Comparison of ENCODE assay signal across 10 cellular contexts in the genomic region with DNA sequence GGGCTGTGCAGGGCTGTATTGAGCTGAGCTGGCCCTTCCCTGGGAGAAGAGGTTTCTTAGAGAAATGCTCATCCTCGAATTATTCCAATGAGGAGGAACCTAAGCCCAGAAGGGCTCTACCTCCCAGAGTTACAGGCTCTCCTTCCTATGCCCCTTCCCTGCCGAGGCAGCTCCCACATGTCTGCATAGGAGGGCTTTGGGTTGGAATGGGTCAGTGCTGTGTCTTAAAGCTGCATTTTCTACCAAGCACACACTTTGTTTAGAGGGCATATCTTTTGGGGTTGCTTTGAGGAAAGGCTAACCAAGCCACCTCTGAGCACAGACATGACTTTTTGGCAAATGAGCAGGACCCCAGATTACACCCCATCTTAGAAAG. TPM values are rescaled to one million over a fixed set of nuclear protein-coding genes. Genes with fewer than 3 reads are reported as not detected.
DNase-seq lines count a peak whose midpoint lies in the region; ATAC-seq, FAIRE-seq and TF ChIP-seq lines count a peak whose summit lies in the region.
"Had no signal": no experiment of that assay in that cellular context is flagged by ENCODE, and none has a peak within 500 bp of the region (broad histone marks: within the 10 kb centered on the region; RNA-seq: fewer than 3 reads in every experiment).

No MANE protein-coding gene starts in this region.

- H3K4me3 ChIP-seq in IMR-90 (ENCODE audit: insufficient read depth, low read depth, low read length) (no peak overlapping the region), astrocyte (ENCODE audit: insufficient read depth, low read depth, low read length) (no peak overlapping the region), thoracic aorta (peak overlapping the region; percentile 36)

- H4K91ac ChIP-seq in IMR-90 (ENCODE audit: insufficient read depth, low read depth, low read length): peak overlapping the region; percentile 86

- H3K4ac ChIP-seq in IMR-90 (ENCODE audit: low read depth, low read length): peak overlapping the region; percentile 90

- H3K27me3 ChIP-seq in IMR-90 (ENCODE audit: control insufficient read depth, insufficient read depth, low read length) (no peaks in the 10 kb centered on the region), astrocyte (ENCODE audit: insufficient read depth, low read length) (no peaks in the 10 kb centered on the region), thoracic aorta (replicated peaks; ENCODE audit: insufficient read depth) (no peaks in the 10 kb centered on the region)

- POLR2A ChIA-PET in IMR-90 (lab: Charles Lee; ENCODE audit: unreplicated experiment): interaction anchor here (0.7 kb wide), 1 partner anchor 31 kb away, joined by 3 read pairs; no protein-coding TSS in a partner anchor

- peak overlapping the region; percentile 68 for H2AK9ac ChIP-seq in IMR-90 (replicated peaks; ENCODE audit: low read depth, low read length, poor library complexity)

- H3K27ac Mint-ChIP-seq in astrocyte (ENCODE audit: unreplicated experiment): peak overlapping the region; percentile 87
- peak overlapping the region; percentile 89 for H3K27ac Mint-ChIP-seq in memory B cell

- peak overlapping the region; percentile 89 for H2BK5ac ChIP-seq in IMR-90 (ENCODE audit: low read depth, low read length, poor library complexity, severe bottlenecking)

- no peak for FAIRE-seq in astrocyte (lab: Jason Lieb, UNC)
- FAIRE-seq: urothelium cell line had no signal

- ATAC-seq in IMR-90 (ENCODE audit: low read depth): no peak; the same call in 1 of the 2 replicates
- ATAC-seq in memory B cell (ENCODE audit: low read depth): no peak
- ATAC-seq in thoracic aorta (ENCODE audit: insufficient number of reproducible peaks, low FRiP score, low read depth): no peak

- H3K9me3 ChIP-seq in IMR-90 (ENCODE audit: control insufficient read depth, insufficient read depth, low read length) (no peaks in the 10 kb centered on the region), astrocyte (ENCODE audit: insufficient read depth, low read depth, low read length) (no peaks in the 10 kb centered on the region), thoracic aorta (no peaks in the 10 kb centered on the region)

- peak overlapping the region; percentile 86 for H2BK120ac ChIP-seq in IMR-90 (ENCODE audit: low read depth, low read length)

- peaks cover 41% of the 10 kb centered on the region for H3K36me3 ChIP-seq in IMR-90 (ENCODE audit: control insufficient read depth, insufficient read depth, low read length)
- peaks cover 9% of the 10 kb centered on the region for H3K36me3 ChIP-seq in astrocyte (ENCODE audit: insufficient read depth, low read length)
- H3K36me3 ChIP-seq in thoracic aorta: no peaks in the 10 kb centered on the region

- H3K9ac ChIP-seq in IMR-90 (ENCODE audit: low read depth, low read length) (peak overlapping the region; percentile 49), astrocyte (ENCODE audit: low read length) (peak overlapping the region; percentile 79)
- H3K9ac ChIP-seq: parathyroid adenoma had no signal

- peak overlapping the region; percentile 88 for H3K56ac ChIP-seq in IMR-90 (ENCODE audit: extremely low read depth, insufficient read depth, low read length)

- intact Hi-C loops in IMR-90 (cut with micrococcal nuclease): no loop called here

- H3K36me3 Mint-ChIP-seq in astrocyte (ENCODE audit: low read depth, unreplicated experiment) (peaks cover 14% of the 10 kb centered on the region), memory B cell (peaks cover 5% of the 10 kb centered on the region)

- H4K5ac ChIP-seq in IMR-90 (ENCODE audit: low read depth, low read length): peak overlapping the region; percentile 56

- H3K4me2 ChIP-seq in IMR-90 (ENCODE audit: low read depth, low read length) (peak overlapping the region; percentile 42), astrocyte (ENCODE audit: low read length) (peak overlapping the region; percentile 71)

- in situ Hi-C loops in IMR-90 (cut with MboI; ENCODE audit: low sequenced_read_pairs): no loop called here

- no CpG with 5 or more reads among the region's 2 CpGs for WGBS in IMR-90 (ENCODE audit: extremely low coverage in 2 of 2, insufficient read length in 1 of 2), 2 experiments

- H2BK15ac ChIP-seq in IMR-90 (ENCODE audit: low read depth, low read length): peak overlapping the region; percentile 48; the same call in 1 of the 3 replicates

- peaks cover 57% of the 10 kb centered on the region for H3K4me1 Mint-ChIP-seq in astrocyte (ENCODE audit: low read depth, unreplicated experiment)
- peaks cover 55% of the 10 kb centered on the region for H3K4me1 Mint-ChIP-seq in memory B cell

- H4K8ac ChIP-seq in IMR-90 (ENCODE audit: low read depth in 2 of 2, low read length in 2 of 2): peak overlapping the region; percentile 44 to 74

- peak overlapping the region; percentile 60 for H2BK20ac ChIP-seq in IMR-90 (ENCODE audit: low read depth, low read length)

- TF ChIP-seq CTCF in IMR-90 (conservative IDR thresholded peaks at IDR 0.05; ENCODE audit: low read depth, low read length) (no peak), astrocyte (IDR thresholded peaks at IDR 0.05; ENCODE audit: insufficient read depth, low read depth, low read length) (no peak), thoracic aorta (IDR thresholded peaks at IDR 0.05) (no peak)

- TF ChIP-seq RAD21 in IMR-90 (IDR thresholded peaks at IDR 0.05; ENCODE audit: low read length): no peak

- BruUV-seq in IMR-90 (replicated peaks; lab: Mats Ljungman, UMichigan): no TSS peak

- CTCF ChIA-PET in IMR-90 (lab: Yijun Ruan, JAX): interaction anchor here (0.5 kb wide), 1 partner anchor 838 kb away, joined by 3 read pairs; no protein-coding TSS in a partner anchor

- H3K27me3 Mint-ChIP-seq in astrocyte (ENCODE audit: low read depth, unreplicated experiment): no peaks in the 10 kb centered on the region
- H3K27me3 Mint-ChIP-seq in memory B cell: no peaks in the 10 kb centered on the region

- H3K14ac ChIP-seq in IMR-90 (replicated peaks; ENCODE audit: low read depth, low read length): peak overlapping the region; percentile 82

- H3K9me1 ChIP-seq in IMR-90 (ENCODE audit: insufficient read depth, low read length): peaks cover 60% of the 10 kb centered on the region

- H2AFZ ChIP-seq in IMR-90 (replicated peaks; ENCODE audit: low read length, poor library complexity) (no peak overlapping the region), astrocyte (ENCODE audit: low read depth, low read length) (no peak overlapping the region)
- H2AFZ ChIP-seq: parathyroid adenoma had no signal

- H3K4me1 ChIP-seq in IMR-90 (ENCODE audit: control insufficient read depth, insufficient read depth, low read length) (peaks cover 74% of the 10 kb centered on the region), astrocyte (ENCODE audit: insufficient read depth, low read length) (peaks cover 72% of the 10 kb centered on the region), thoracic aorta (ENCODE audit: control insufficient read depth in 1 of 2, low read depth in 2 of 2) (peaks cover 65 to 81% of the 10 kb centered on the region in 2 donors)
- H3K4me1 ChIP-seq: parathyroid adenoma had no signal

- peaks cover 99% of the 10 kb centered on the region for H3K79me2 ChIP-seq in astrocyte (ENCODE audit: insufficient read depth, low read length)
- H3K79me2 ChIP-seq: parathyroid adenoma had no signal

- peak overlapping the region; percentile 78 for H3K27ac ChIP-seq in IMR-90 (ENCODE audit: insufficient read depth, low read length)
- H3K27ac ChIP-seq in astrocyte (ENCODE audit: low read depth, low read length): peak overlapping the region; percentile 85
- peak overlapping the region; percentile 35 to 76 for H3K27ac ChIP-seq in thoracic aorta
- H3K27ac ChIP-seq: parathyroid adenoma had no signal

- H3K23ac ChIP-seq in IMR-90 (ENCODE audit: low read depth, low read length): peak overlapping the region; percentile 91; the same call in 1 of the 2 replicates

- no peak; the same call in 1 of the 2 replicates for TF ChIP-seq POLR2A in IMR-90 (IDR thresholded peaks at IDR 0.05; ENCODE audit: low read depth, low read length)

- peak overlapping the region; percentile 72 for H3K18ac ChIP-seq in IMR-90 (ENCODE audit: low read depth, low read length)

- H3K79me1 ChIP-seq in IMR-90 (ENCODE audit: low read depth in 1 of 2, low read length in 2 of 2): peaks cover 0 to 84% of the 10 kb centered on the region in 2 experiments; a peak in 3 of 4 replicates

- no peaks in the 10 kb centered on the region for H3K9me3 Mint-ChIP-seq in astrocyte (ENCODE audit: unreplicated experiment)
- no peaks in the 10 kb centered on the region for H3K9me3 Mint-ChIP-seq in memory B cell

- DNase-seq in IMR-90 (no peak), astrocyte (ENCODE audit: low read depth) (no peak), memory B cell (ENCODE audit: low spot score in 2 of 2) (no peak), thoracic aorta (ENCODE audit: low spot score) (no peak), NCI-H2029 treated with DMSO at 0.1 percent for 48 hours (lab: John Stamatoyannopoulos, UW) (no peak), cortex of kidney (lab: John Stamatoyannopoulos, UW) (no peak)
- DNase-seq in activated naive CD4-positive, alpha-beta T cell treated with anti-CD3 and anti-CD28 coated beads, Interleukin-2, amount 50 U/mL, for 16 hours: no peak
- DNase-seq: NCI-H1105 had no signal

- peak overlapping the region; percentile 94 for H2AK5ac ChIP-seq in IMR-90 (ENCODE audit: low read depth, low read length)

- H4K20me1 ChIP-seq in IMR-90 (ENCODE audit: insufficient read depth, low read length) (peaks cover 96% of the 10 kb centered on the region), astrocyte (ENCODE audit: insufficient read depth, low read length) (peaks cover 90% of the 10 kb centered on the region)

- no peak overlapping the region for H3K4me3 Mint-ChIP-seq in astrocyte (ENCODE audit: unreplicated experiment)
- peak overlapping the region; percentile 96 for H3K4me3 Mint-ChIP-seq in memory B cell

- dilution Hi-C loops in IMR-90 (cut with HindIII; ENCODE audit: low sequenced_read_pairs, unreplicated experiment): no loop called here

TF ChIP-seq in IMR-90, 13 proteins besides CTCF, POLR2A, EP300 and RAD21:
- TF ChIP-seq MAFK (IDR thresholded peaks at IDR 0.05; ENCODE audit: low read depth, low read length): no peak
- no peak for TF ChIP-seq BHLHE40 (IDR thresholded peaks at IDR 0.05; ENCODE audit: low read depth, low read length)
- no peak for TF ChIP-seq NFE2L2 (IDR thresholded peaks at IDR 0.05; ENCODE audit: low read depth, low read length)
- no peak for TF ChIP-seq RCOR1 (IDR thresholded peaks at IDR 0.05; ENCODE audit: insufficient replicate concordance, low read length)
- TF ChIP-seq MAZ (IDR thresholded peaks at IDR 0.05; ENCODE audit: borderline replicate concordance, low read depth, low read length): no peak

RNA-seq across cellular contexts. Expression of a gene that starts 9.1 kb away (rescaled TPM):
- total RNA-seq in IMR-90 (2012; rRNA removed) (77.8 and 79.9 TPM in 2 replicates), astrocyte (55.7 and 76.8 TPM in 2 replicates), thoracic aorta (10 to 100 TPM; 24.0 to 43.6 TPM)
- 110 and 112 TPM in 2 replicates for polyA plus RNA-seq in IMR-90 (2012; rRNA removed)
- polyA plus RNA-seq in IMR-90 (2012; cell fraction: cytosol; rRNA removed): 55.9 and 71.1 TPM in 2 replicates
- polyA plus RNA-seq in IMR-90 (2012; cell fraction: nucleus; rRNA removed; ENCODE audit: low replicate concordance): 133 and 147 TPM in 2 replicates
